ENCODE assay signal across 1 cellular context in genomic region chr9:14349141-14349817, GRCh38.
TF ChIP-seq lines count a peak whose summit lies in the region.

No MANE protein-coding gene starts in this region.

TF ChIP-seq in SK-N-SH, 30 proteins besides CTCF, POLR2A, EP300 and RAD21 (continued from another document):
- TF ChIP-seq POLR2AphosphoS5 (IDR thresholded peaks at IDR 0.05; ENCODE audit: low read depth, low read length) (no peak), TEAD4 (IDR thresholded peaks at IDR 0.05; ENCODE audit: borderline replicate concordance, insufficient read depth) (no peak), MXI1 (IDR thresholded peaks at IDR 0.05; ENCODE audit: low read depth, low read length) (no peak), EZH2phosphoT487 (IDR thresholded peaks at IDR 0.05; ENCODE audit: borderline replicate concordance, low read depth) (no peak), TCF12 (IDR thresholded peaks at IDR 0.05) (no peak)
TF ChIP-seq in SK-N-SH: peak in this region for 0.
